In the genomic region with DNA sequence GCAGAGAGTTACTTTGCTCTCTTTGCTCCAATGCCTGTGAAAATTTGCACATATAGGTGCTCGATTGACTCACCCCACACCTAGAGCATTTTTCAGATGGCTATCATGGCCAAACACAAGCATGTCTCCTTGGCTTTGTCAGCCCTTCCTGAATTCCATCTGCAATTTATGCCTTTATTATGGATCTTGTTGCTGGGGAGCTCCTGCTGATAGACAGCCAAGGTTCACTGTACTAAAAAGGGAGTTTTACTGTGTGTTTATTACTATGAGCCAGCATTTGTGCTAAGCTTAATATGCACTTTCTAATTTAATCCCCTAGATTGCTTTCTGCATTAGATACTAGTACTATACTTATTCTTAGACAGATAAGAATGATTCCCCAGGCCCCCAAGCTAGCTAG, we compare ENCODE assay signal across 27 cellular contexts.
"Had no signal": no experiment of that assay in that cellular context is flagged by ENCODE, and none has a peak within 500 bp of the region (broad histone marks: within the 10 kb centered on the region; RNA-seq: fewer than 3 reads in every experiment).

No MANE protein-coding gene starts in this region.

- H3K27me3 ChIP-seq: gastrocnemius medialis, heart right ventricle, tibial nerve had no signal

- H3K9me3 Mint-ChIP-seq: endodermal cell; nephron progenitor cell; stimulated activated naive B cell treated with anti-CD40 and anti-IgM and Interleukin-4, amounts not matched to agents 10 μg/mL and 1 μg/mL and 100 μg/mL, for 72 hours; stimulated activated naive CD8-positive, alpha-beta T cell treated with anti-CD3 and anti-CD28 coated beads, Interleukin-15, Interleukin-2, amounts not matched to agents 100 ng/mL and 50 ng/mL, for 24 hours had no signal

- H3K27me3 Mint-ChIP-seq: dendritic cell treated with granulocyte-macrophage colony-stimulating factor and Interleukin-4, amounts not matched to agents 40 ng/mL and 50 ng/mL, for 4 days; stimulated activated naive B cell treated with anti-CD40 and anti-IgM and Interleukin-4, amounts not matched to agents 10 μg/mL and 1 μg/mL and 100 μg/mL, for 72 hours; stimulated activated naive CD8-positive, alpha-beta T cell treated with anti-CD3 and anti-CD28 coated beads, Interleukin-15, Interleukin-2, amounts not matched to agents 100 ng/mL and 50 ng/mL, for 24 hours had no signal

- ATAC-seq: esophagus mucosa; gastrocnemius medialis; heart right ventricle; left lobe of liver; naive thymus-derived CD8-positive, alpha-beta T cell; right cardiac atrium; stimulated activated naive B cell treated with anti-CD40 and anti-IgM and Interleukin-4, amounts not matched to agents 10 μg/mL and 1 μg/mL and 100 μg/mL, for 72 hours had no signal

- H3K9me3 ChIP-seq: gastrocnemius medialis, heart right ventricle, prostate gland, thoracic aorta, tibial nerve had no signal

- H3K4me1 ChIP-seq: gastrocnemius medialis, heart right ventricle, prostate gland, tibial nerve had no signal

- H3K4me3 Mint-ChIP-seq: dendritic cell treated with granulocyte-macrophage colony-stimulating factor and Interleukin-4, amounts not matched to agents 40 ng/mL and 50 ng/mL, for 4 days; endodermal cell; immature natural killer cell; mesothelial cell of epicardium; naive thymus-derived CD8-positive, alpha-beta T cell; nephron progenitor cell; stimulated activated naive B cell treated with anti-CD40 and anti-IgM and Interleukin-4, amounts not matched to agents 10 μg/mL and 1 μg/mL and 100 μg/mL, for 72 hours; stimulated activated naive CD8-positive, alpha-beta T cell treated with anti-CD3 and anti-CD28 coated beads, Interleukin-15, Interleukin-2, amounts not matched to agents 100 ng/mL and 50 ng/mL, for 24 hours had no signal

- H3K4me1 Mint-ChIP-seq: immature natural killer cell; naive thymus-derived CD8-positive, alpha-beta T cell; nephron progenitor cell; stimulated activated naive B cell treated with anti-CD40 and anti-IgM and Interleukin-4, amounts not matched to agents 10 μg/mL and 1 μg/mL and 100 μg/mL, for 72 hours had no signal

- H3K36me3 Mint-ChIP-seq: naive thymus-derived CD8-positive, alpha-beta T cell; stimulated activated naive B cell treated with anti-CD40 and anti-IgM and Interleukin-4, amounts not matched to agents 10 μg/mL and 1 μg/mL and 100 μg/mL, for 72 hours had no signal

- DNase-seq: effector CD8-positive, alpha-beta T cell; endodermal cell; foreskin fibroblast; gastrocnemius medialis; heart right ventricle; hypothalamus; immature natural killer cell; islet precursor cell; kidney glomerular epithelial cell; mesenchymal stem cell; naive thymus-derived CD8-positive, alpha-beta T cell; nephron progenitor cell; nucleus accumbens; right cardiac atrium; stimulated activated CD4-positive, alpha-beta T cell treated with anti-CD3 and anti-CD28 coated beads, Interleukin-15, amount 100 ng/mL, for 24 hours; stimulated activated CD4-positive, alpha-beta T cell treated with anti-CD3 and anti-CD28 coated beads, Interleukin-2, amount 100 ng/mL, for 48 hours; stimulated activated naive B cell treated with anti-CD40 and anti-IgM and Interleukin-4, amounts not matched to agents 10 μg/mL and 1 μg/mL and 100 μg/mL, for 72 hours had no signal

- H3K27ac ChIP-seq: epithelial cell of prostate, gastrocnemius medialis, heart right ventricle, prostate gland, skin epidermis, thoracic aorta, tibial nerve had no signal

- H3K27ac Mint-ChIP-seq: dendritic cell treated with granulocyte-macrophage colony-stimulating factor and Interleukin-4, amounts not matched to agents 40 ng/mL and 50 ng/mL, for 4 days; endodermal cell; immature natural killer cell; mesothelial cell of epicardium; naive thymus-derived CD8-positive, alpha-beta T cell; nephron progenitor cell; stimulated activated naive B cell treated with anti-CD40 and anti-IgM and Interleukin-4, amounts not matched to agents 10 μg/mL and 1 μg/mL and 100 μg/mL, for 72 hours; stimulated activated naive CD8-positive, alpha-beta T cell treated with anti-CD3 and anti-CD28 coated beads, Interleukin-15, Interleukin-2, amounts not matched to agents 100 ng/mL and 50 ng/mL, for 24 hours had no signal
